In genomic region chr13:95121516-95121915, GRCh38 we compare ENCODE assay signal across 29 cellular contexts.
"Had no signal": no experiment of that assay in that cellular context is flagged by ENCODE, and none has a peak within 500 bp of the region (broad histone marks: within the 10 kb centered on the region; RNA-seq: fewer than 3 reads in every experiment).

No MANE protein-coding gene starts in this region.

- H3K36me3 ChIP-seq: breast epithelium, esophagus muscularis mucosa, lower lobe of right lung, thoracic aorta, vagina, WERI-Rb-1 had no signal

- H3K4me1 Mint-ChIP-seq: nephron had no signal

- H3K4me3 Mint-ChIP-seq: activated CD4-positive, alpha-beta memory T cell treated with anti-CD3 and anti-CD28 coated beads, Interleukin-2, amount 10 ng/mL, durations not matched to agents 7 days and 5 days; activated CD4-positive, alpha-beta T cell treated with anti-CD3 and anti-CD28 coated beads, Interleukin-2, amount 10 ng/mL, durations not matched to agents 24 days and 14 days; activated T-cell treated with anti-CD3 and anti-CD28 coated beads, Interleukin-2, amount 50 U/mL, for 24 hours; dendritic cell treated with granulocyte-macrophage colony-stimulating factor and Interleukin-4, amounts not matched to agents 40 ng/mL and 50 ng/mL, for 4 days; nephron had no signal

- FAIRE-seq: TTC549 had no signal

- H3K4me3 ChIP-seq: breast epithelium, esophagus muscularis mucosa, heart right ventricle, left lung, lower lobe of right lung, skin epidermis, thoracic aorta, upper lobe of left lung, vagina had no signal

- H3K27me3 ChIP-seq: breast epithelium, esophagus muscularis mucosa, heart right ventricle, left lung, upper lobe of left lung, vagina had no signal

- H3K27ac Mint-ChIP-seq: activated CD4-positive, alpha-beta memory T cell treated with anti-CD3 and anti-CD28 coated beads, Interleukin-2, amount 10 ng/mL, durations not matched to agents 7 days and 5 days; activated CD4-positive, alpha-beta T cell treated with anti-CD3 and anti-CD28 coated beads, Interleukin-2, amount 10 ng/mL, durations not matched to agents 24 days and 14 days; activated T-cell treated with anti-CD3 and anti-CD28 coated beads, Interleukin-2, amount 50 U/mL, for 24 hours; dendritic cell treated with granulocyte-macrophage colony-stimulating factor and Interleukin-4, amounts not matched to agents 40 ng/mL and 50 ng/mL, for 4 days; nephron had no signal

- ATAC-seq: activated CD4-positive, CD25-positive, alpha-beta regulatory T cell treated with anti-CD3 and anti-CD28 coated beads, Interleukin-2, amount 50 U/mL, for 24 hours; heart right ventricle; left lung; lower lobe of right lung; sciatic nerve; stimulated activated naive CD8-positive, alpha-beta T cell treated with anti-CD3 and anti-CD28 coated beads, Interleukin-15, Interleukin-2, amounts not matched to agents 100 U/mL and 50 U/mL, for 24 hours had no signal

- DNase-seq: activated CD4-positive, alpha-beta memory T cell treated with anti-CD3 and anti-CD28 coated beads, Interleukin-2, amount 10 ng/mL, durations not matched to agents 7 days and 5 days; activated CD4-positive, alpha-beta T cell treated with anti-CD3 and anti-CD28 coated beads, Interleukin-2, amount 10 ng/mL, durations not matched to agents 24 days and 14 days; activated CD8-positive, alpha-beta memory T cell treated with anti-CD3 and anti-CD28 coated beads, Interleukin-2, amount 50 U/mL, for 48 hours; activated gamma-delta T cell; activated naive CD4-positive, alpha-beta T cell treated with anti-CD3 and anti-CD28 coated beads, Interleukin-2, amount 50 U/mL, for 16 hours; activated T-cell treated with anti-CD3 and anti-CD28 coated beads, Interleukin-2, amount 50 U/mL, for 24 hours; central memory CD4-positive, alpha-beta T cell; effector CD4-positive, alpha-beta T cell; foreskin melanocyte; heart right ventricle; kidney glomerular epithelial cell; left lung; lower lobe of right lung; stimulated activated CD4-positive, alpha-beta T cell treated with anti-CD3 and anti-CD28 coated beads, Interleukin-12 subunit alpha, Interleukin-12 subunit beta, amount 100 ng/mL, for 4 hours; stimulated activated CD4-positive, alpha-beta T cell treated with anti-CD3 and anti-CD28 coated beads, Interleukin-4, amount 100 ng/mL, for 1 hour; stimulated activated naive CD8-positive, alpha-beta T cell treated with anti-CD3 and anti-CD28 coated beads, Interleukin-15, Interleukin-2, amounts not matched to agents 100 U/mL and 50 U/mL, for 24 hours; T-helper 9 cell; upper lobe of left lung; WERI-Rb-1 had no signal

- H3K4me1 ChIP-seq: breast epithelium, esophagus muscularis mucosa, heart right ventricle, left lung, lower lobe of right lung, upper lobe of left lung, vagina had no signal

- H3K9me3 Mint-ChIP-seq: activated CD4-positive, alpha-beta memory T cell treated with anti-CD3 and anti-CD28 coated beads, Interleukin-2, amount 10 ng/mL, durations not matched to agents 7 days and 5 days; activated T-cell treated with anti-CD3 and anti-CD28 coated beads, Interleukin-2, amount 50 U/mL, for 24 hours; dendritic cell treated with granulocyte-macrophage colony-stimulating factor and Interleukin-4, amounts not matched to agents 40 ng/mL and 50 ng/mL, for 4 days; nephron had no signal

- H3K9me3 ChIP-seq: breast epithelium, esophagus muscularis mucosa, heart right ventricle, left lung, lower lobe of right lung, thoracic aorta, upper lobe of left lung, vagina had no signal

- H3K27ac ChIP-seq: breast epithelium, esophagus muscularis mucosa, heart right ventricle, left lung, lower lobe of right lung, thoracic aorta, upper lobe of left lung, vagina, WERI-Rb-1 had no signal

- H3K27me3 Mint-ChIP-seq: activated CD4-positive, alpha-beta memory T cell treated with anti-CD3 and anti-CD28 coated beads, Interleukin-2, amount 10 ng/mL, durations not matched to agents 7 days and 5 days; activated CD4-positive, alpha-beta T cell treated with anti-CD3 and anti-CD28 coated beads, Interleukin-2, amount 10 ng/mL, durations not matched to agents 24 days and 14 days; activated T-cell treated with anti-CD3 and anti-CD28 coated beads, Interleukin-2, amount 50 U/mL, for 24 hours; dendritic cell treated with granulocyte-macrophage colony-stimulating factor and Interleukin-4, amounts not matched to agents 40 ng/mL and 50 ng/mL, for 4 days had no signal
